ENCODE assay signal across 9 cellular contexts in genomic region chr1:12617511-12617900, GRCh38. TPM values are rescaled to one million over a fixed set of nuclear protein-coding genes. Genes with fewer than 3 reads are reported as not detected.
A peak's percentile ranks its signal among the peaks of the same experiment; 100 is the strongest.
DNase-seq lines count a peak whose midpoint lies in the region; ATAC-seq and TF ChIP-seq lines count a peak whose summit lies in the region.
"Had no signal": no experiment of that assay in that cellular context is flagged by ENCODE, and none has a peak within 500 bp of the region (broad histone marks: within the 10 kb centered on the region; RNA-seq: fewer than 3 reads in every experiment).

No MANE protein-coding gene starts in this region.

- H3K36me3 Mint-ChIP-seq in GM23338 (ENCODE audit: low read depth), result peaks cover 10% of the 10 kb centered on the region; the same call in 2 of the 3 replicates
- peaks cover 6% of the 10 kb centered on the region for H3K36me3 Mint-ChIP-seq in osteocyte (ENCODE audit: unreplicated experiment)

- H3K27me3 Mint-ChIP-seq in GM23338 (ENCODE audit: insufficient read depth, low read depth, poor library complexity), result peaks cover 34% of the 10 kb centered on the region
- peaks cover under 1% of the 10 kb centered on the region for H3K27me3 Mint-ChIP-seq in osteocyte (ENCODE audit: unreplicated experiment)

- H3K4me3 Mint-ChIP-seq in GM23338, result peak overlapping the region; percentile 99
- H3K4me3 Mint-ChIP-seq in osteocyte (ENCODE audit: unreplicated experiment), result peak overlapping the region; percentile 88

- H3K4me3 ChIP-seq in GM23338, result peak overlapping the region; percentile 90
- peak overlapping the region; percentile 15 for H3K4me3 ChIP-seq in endocrine pancreas (ENCODE audit: control insufficient read depth, insufficient read depth, low read length)

- H3K4me1 Mint-ChIP-seq in GM23338 (peaks cover 56% of the 10 kb centered on the region), osteocyte (ENCODE audit: unreplicated experiment) (peaks cover 69% of the 10 kb centered on the region)

- peaks cover 3% of the 10 kb centered on the region; the same call in 1 of the 3 replicates for H3K9me3 Mint-ChIP-seq in GM23338
- no peaks in the 10 kb centered on the region for H3K9me3 Mint-ChIP-seq in osteocyte (ENCODE audit: unreplicated experiment)

- H3K4me2 ChIP-seq in GM23338, result peak overlapping the region; percentile 100

- no peak for ATAC-seq in GM23338

- peak; percentile 38 for DNase-seq in GM23338 (ENCODE audit: low spot score)
- no peak for DNase-seq in osteocyte (ENCODE audit: extremely low spot score, unreplicated experiment)
- DNase-seq in NCI-H1694 treated with DMSO at 0.1 percent for 48 hours (lab: John Stamatoyannopoulos, UW), result no peak
- DNase-seq in COR-L47 (lab: John Stamatoyannopoulos, UW), result no peak
- no peak for DNase-seq in amniotic stem cell (lab: John Stamatoyannopoulos, UW)
- no peak for DNase-seq in occipital lobe (lab: John Stamatoyannopoulos, UW)

- no peak overlapping the region for H2AFZ ChIP-seq in GM23338

- H3F3A ChIP-seq in GM23338 (replicated peaks; ENCODE audit: low read depth), result peaks cover 24% of the 10 kb centered on the region

- H3K9me3 ChIP-seq in endocrine pancreas (ENCODE audit: control insufficient read depth, low read length), result no peaks in the 10 kb centered on the region

- H4K20me1 ChIP-seq in GM23338 (replicated peaks; ENCODE audit: insufficient read depth), result peaks cover 3% of the 10 kb centered on the region; the same call in 1 of the 2 replicates

- H3K27me3 ChIP-seq in GM23338 (ENCODE audit: insufficient read depth) (no peaks in the 10 kb centered on the region), endocrine pancreas (ENCODE audit: control insufficient read depth, insufficient read depth, low read length) (no peaks in the 10 kb centered on the region)

- H3K9ac ChIP-seq in endocrine pancreas (ENCODE audit: control insufficient read depth, insufficient read depth, low read length), result peak overlapping the region; percentile 60

- no peaks in the 10 kb centered on the region for H3K9me2 ChIP-seq in GM23338 (ENCODE audit: insufficient read depth)

- peaks cover 38% of the 10 kb centered on the region for H3K79me2 ChIP-seq in GM23338 (replicated peaks; ENCODE audit: insufficient read depth)

- H3K27ac Mint-ChIP-seq in GM23338 (no peak overlapping the region; the same call in 1 of the 2 replicates), osteocyte (ENCODE audit: unreplicated experiment) (peak overlapping the region; percentile 87)

- H3K36me3 ChIP-seq in GM23338 (ENCODE audit: insufficient read depth) (0 out of 2 replicates have a peak, but pooled peaks cover 3% of the 10 kb centered on the region), endocrine pancreas (ENCODE audit: control insufficient read depth, insufficient read depth, low read length) (no peaks in the 10 kb centered on the region)

- TF ChIP-seq CTCF in GM23338 (conservative IDR thresholded peaks at IDR 0.05; ENCODE audit: low read depth in 2 of 2), result no peak
- no peak for TF ChIP-seq CTCF in VCaP (conservative IDR thresholded peaks at IDR 0.05)
- TF ChIP-seq CTCF in osteocyte (IDR thresholded peaks at IDR 0.05), result no peak

- peak overlapping the region; percentile 85 for H3K27ac ChIP-seq in GM23338 (ENCODE audit: low read depth)
- peak overlapping the region; percentile 96 for H3K27ac ChIP-seq in VCaP

- H3K4me1 ChIP-seq in GM23338 (ENCODE audit: insufficient read depth) (peaks cover 33% of the 10 kb centered on the region), endocrine pancreas (ENCODE audit: control insufficient read depth, insufficient read depth, low read length) (no peaks in the 10 kb centered on the region)

TF ChIP-seq in GM23338, 12 proteins besides CTCF, POLR2A, EP300 and RAD21 (continues in another document):
- no peak for TF ChIP-seq ZNF462 (CRISPR knock-in tag; IDR thresholded peaks at IDR 0.05)
- no peak for TF ChIP-seq EZH2phosphoT487 (IDR thresholded peaks at IDR 0.05; ENCODE audit: unreplicated experiment)
- TF ChIP-seq ZNF331 (CRISPR knock-in tag; IDR thresholded peaks at IDR 0.05; ENCODE audit: low read depth), result no peak
- no peak for TF ChIP-seq ETS1 (IDR thresholded peaks at IDR 0.05)
- no peak for TF ChIP-seq EZH2 (IDR thresholded peaks at IDR 0.05; ENCODE audit: low read depth, unreplicated experiment)
- no peak for TF ChIP-seq CREB1 (CRISPR knock-in tag; IDR thresholded peaks at IDR 0.05; ENCODE audit: low read depth)
- no peak for TF ChIP-seq STAT1 (IDR thresholded peaks at IDR 0.05; ENCODE audit: unreplicated experiment)

RNA-seq across cellular contexts. Expression of gene DHRS3, which starts 0.5 kb away (rescaled TPM):
- total RNA-seq in GM23338 (2014; rRNA removed; shearing (Covaris generic)), result 21.0 and 21.2 TPM in 2 replicates
- 24.8 and 26.0 TPM in 2 replicates for polyA plus RNA-seq in GM23338 (2016; fragmentation: Nextera tagmentation; extraction: Ambion mirVana)
- total RNA-seq in osteocyte (52.5 and 55.3 TPM in 2 replicates), occipital lobe (11.5 TPM)

RNA-seq across cellular contexts. Expression of gene AADACL4, which starts 26.4 kb away (rescaled TPM):
- total RNA-seq in GM23338 (2014; rRNA removed; shearing (Covaris generic)), result not detected in 2 replicates
- not detected in 2 replicates for polyA plus RNA-seq in GM23338 (2016; fragmentation: Nextera tagmentation; extraction: Ambion mirVana)
- not detected in 2 replicates for total RNA-seq in osteocyte
- total RNA-seq in occipital lobe, result not detected
- total RNA-seq: NCI-H460 had no signal
